30 cellular contexts compared by ENCODE assay signal in the genomic region with DNA sequence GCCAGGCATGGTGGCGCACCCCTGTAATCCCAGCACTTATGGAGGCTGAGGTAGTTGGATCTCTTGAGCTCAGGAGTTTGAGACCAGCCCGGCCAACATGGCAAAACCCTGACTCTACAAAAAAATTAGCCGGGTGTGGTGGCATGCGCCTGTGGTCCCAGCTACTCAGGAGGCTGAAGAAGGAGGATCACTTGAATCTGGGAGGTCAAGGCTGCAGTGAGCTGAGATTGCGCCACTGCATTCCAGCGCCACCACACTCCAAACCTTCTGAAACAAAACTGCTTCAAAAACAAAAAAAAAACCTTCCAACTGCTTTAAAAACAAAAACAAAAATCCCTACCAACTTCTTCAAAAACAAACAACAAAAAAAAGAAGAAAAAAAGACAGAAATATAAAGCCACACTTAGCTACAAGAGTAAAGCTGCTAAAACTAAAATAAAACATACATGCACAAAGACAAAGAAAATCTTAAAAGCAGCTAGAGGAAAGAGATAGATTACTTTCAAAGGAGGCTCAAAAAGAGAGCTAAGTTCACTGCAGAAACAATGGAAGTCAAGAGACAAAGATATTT. TPM values are rescaled to one million over a fixed set of nuclear protein-coding genes. Genes with fewer than 3 reads are reported as not detected.
DNase-seq lines count a peak whose midpoint lies in the region; ATAC-seq, FAIRE-seq and TF ChIP-seq lines count a peak whose summit lies in the region.
"Had no signal": no experiment of that assay in that cellular context is flagged by ENCODE, and none has a peak within 500 bp of the region (broad histone marks: within the 10 kb centered on the region; RNA-seq: fewer than 3 reads in every experiment).

No MANE protein-coding gene starts in this region.

- H3K9me3 Mint-ChIP-seq in natural killer cell (no peaks in the 10 kb centered on the region), astrocyte (ENCODE audit: unreplicated experiment) (no peaks in the 10 kb centered on the region)
- H3K9me3 Mint-ChIP-seq in natural killer cell treated with Interleukin-12 subunit alpha and Interleukin-12 subunit beta and Interleukin-15 and Interleukin-18, amount 100 ng/mL, for 72 hours = no peaks in the 10 kb centered on the region
- H3K9me3 Mint-ChIP-seq: activated T-cell treated with anti-CD3 and anti-CD28 coated beads, Interleukin-2, amount 50 U/mL, for 4 hours; nephron; type B pancreatic cell had no signal

- DNase-seq in natural killer cell = no peak
- DNase-seq in natural killer cell treated with Interleukin-12 subunit alpha and Interleukin-12 subunit beta and Interleukin-15 and Interleukin-18, amount 100 ng/mL, for 72 hours (ENCODE audit: low spot score) = no peak
- DNase-seq in astrocyte (ENCODE audit: low read depth) = no peak
- DNase-seq in DMS153 treated with DMSO at 0.1 percent for 48 hours (lab: John Stamatoyannopoulos, UW; ENCODE audit: unreplicated experiment) = no peak
- DNase-seq in NCI-H69 (lab: John Stamatoyannopoulos, UW) = no peak
- DNase-seq in NCI-H187 treated with DMSO at 0.1 percent for 48 hours (lab: John Stamatoyannopoulos, UW) = no peak
- DNase-seq: activated CD4-positive, alpha-beta T cell treated with anti-CD3 and anti-CD28 coated beads for 48 hours; activated CD8-positive, alpha-beta memory T cell treated with anti-CD3 and anti-CD28 coated beads, Interleukin-2, amount 10 ng/mL, durations not matched to agents 7 days and 5 days; activated naive CD4-positive, alpha-beta T cell; activated T-cell treated with anti-CD3 and anti-CD28 coated beads, Interleukin-2, amount 50 U/mL, for 4 hours; anterior cingulate cortex; effector CD8-positive, alpha-beta T cell; GOT3; KG1; mucosa of descending colon; NCI-H1092 treated with DMSO at 0.1 percent for 48 hours; NCI-H187; NCI-H2171; SJCRH30; stimulated activated naive CD4-positive, alpha-beta T cell; T-helper 9 cell had no signal

- H3K4me3 Mint-ChIP-seq in natural killer cell = no peak overlapping the region
- no peak overlapping the region for H3K4me3 Mint-ChIP-seq in natural killer cell treated with Interleukin-12 subunit alpha and Interleukin-12 subunit beta and Interleukin-15 and Interleukin-18, amount 100 ng/mL, for 72 hours
- no peak overlapping the region for H3K4me3 Mint-ChIP-seq in astrocyte (ENCODE audit: unreplicated experiment)
- H3K4me3 Mint-ChIP-seq: activated CD8-positive, alpha-beta memory T cell treated with anti-CD3 and anti-CD28 coated beads, Interleukin-2, amount 10 ng/mL, durations not matched to agents 7 days and 5 days; activated T-cell treated with anti-CD3 and anti-CD28 coated beads, Interleukin-2, amount 50 U/mL, for 4 hours; nephron; type B pancreatic cell had no signal

- no peak for ATAC-seq in natural killer cell
- no peak for ATAC-seq in natural killer cell treated with Interleukin-12 subunit alpha and Interleukin-12 subunit beta and Interleukin-15 and Interleukin-18, amount 100 ng/mL, for 72 hours
- ATAC-seq: activated CD8-positive, alpha-beta memory T cell treated with anti-CD3 and anti-CD28 coated beads, Interleukin-2, amount 10 ng/mL, durations not matched to agents 7 days and 5 days; activated T-cell treated with anti-CD3 and anti-CD28 coated beads, Interleukin-2, amount 50 U/mL, for 4 hours; gastroesophageal sphincter; GM12878; mucosa of descending colon had no signal

- H3K27me3 Mint-ChIP-seq in natural killer cell (ENCODE audit: low read depth in 2 of 2) (no peaks in the 10 kb centered on the region), astrocyte (ENCODE audit: low read depth, unreplicated experiment) (no peaks in the 10 kb centered on the region)
- H3K27me3 Mint-ChIP-seq in natural killer cell treated with Interleukin-12 subunit alpha and Interleukin-12 subunit beta and Interleukin-15 and Interleukin-18, amount 100 ng/mL, for 72 hours = no peaks in the 10 kb centered on the region
- H3K27me3 Mint-ChIP-seq: activated CD8-positive, alpha-beta memory T cell treated with anti-CD3 and anti-CD28 coated beads, Interleukin-2, amount 10 ng/mL, durations not matched to agents 7 days and 5 days; type B pancreatic cell had no signal

- no peak overlapping the region for H3K27ac ChIP-seq in astrocyte (ENCODE audit: low read depth, low read length)
- H3K27ac ChIP-seq: BLaER1, gastroesophageal sphincter, SJCRH30, VCaP had no signal

- intact Hi-C loops in natural killer cell (cut with micrococcal nuclease) = no loop called here

- H3K27ac Mint-ChIP-seq in natural killer cell = peak overlapping the region; percentile 13 to 18
- H3K27ac Mint-ChIP-seq in natural killer cell treated with Interleukin-12 subunit alpha and Interleukin-12 subunit beta and Interleukin-15 and Interleukin-18, amount 100 ng/mL, for 72 hours = peak overlapping the region in 1 of 2 donors; percentile 35
- peak overlapping the region; percentile 14 for H3K27ac Mint-ChIP-seq in astrocyte (ENCODE audit: unreplicated experiment)
- H3K27ac Mint-ChIP-seq: activated CD8-positive, alpha-beta memory T cell treated with anti-CD3 and anti-CD28 coated beads, Interleukin-2, amount 10 ng/mL, durations not matched to agents 7 days and 5 days; nephron; type B pancreatic cell had no signal

- peaks cover 38% of the 10 kb centered on the region for H4K20me1 ChIP-seq in astrocyte (ENCODE audit: insufficient read depth, low read length)

- H3K9ac ChIP-seq in astrocyte (ENCODE audit: low read length) = no peak overlapping the region
- H3K9ac ChIP-seq: BLaER1 had no signal

- H3K27me3 ChIP-seq in astrocyte (ENCODE audit: insufficient read depth, low read length) = no peaks in the 10 kb centered on the region
- H3K27me3 ChIP-seq: BLaER1, gastroesophageal sphincter, SJCRH30 had no signal

- no peak overlapping the region for H3K4me2 ChIP-seq in astrocyte (ENCODE audit: low read length)
- H3K4me2 ChIP-seq: BLaER1 had no signal

- no peaks in the 10 kb centered on the region for H3K4me1 ChIP-seq in astrocyte (ENCODE audit: insufficient read depth, low read length)
- H3K4me1 ChIP-seq: BLaER1, SJCRH30 had no signal

- H3K4me1 Mint-ChIP-seq in natural killer cell (peaks cover 5 to 18% of the 10 kb centered on the region in 2 donors), astrocyte (ENCODE audit: low read depth, unreplicated experiment) (no peaks in the 10 kb centered on the region)
- H3K4me1 Mint-ChIP-seq in natural killer cell treated with Interleukin-12 subunit alpha and Interleukin-12 subunit beta and Interleukin-15 and Interleukin-18, amount 100 ng/mL, for 72 hours (ENCODE audit: low read depth in 2 of 2) = peaks cover 9 to 11% of the 10 kb centered on the region in 2 donors
- H3K4me1 Mint-ChIP-seq: nephron had no signal

- H3K36me3 ChIP-seq in astrocyte (ENCODE audit: insufficient read depth, low read length) = no peaks in the 10 kb centered on the region
- H3K36me3 ChIP-seq: gastroesophageal sphincter had no signal

- no peaks in the 10 kb centered on the region for H3K9me3 ChIP-seq in astrocyte (ENCODE audit: insufficient read depth, low read depth, low read length)
- H3K9me3 ChIP-seq: BLaER1, gastroesophageal sphincter, mucosa of descending colon, SJCRH30 had no signal

- H2AFZ ChIP-seq in astrocyte (ENCODE audit: low read depth, low read length) = no peak overlapping the region

- H3K36me3 Mint-ChIP-seq in natural killer cell (no peaks in the 10 kb centered on the region), astrocyte (ENCODE audit: low read depth, unreplicated experiment) (peaks cover 6% of the 10 kb centered on the region)
- no peaks in the 10 kb centered on the region for H3K36me3 Mint-ChIP-seq in natural killer cell treated with Interleukin-12 subunit alpha and Interleukin-12 subunit beta and Interleukin-15 and Interleukin-18, amount 100 ng/mL, for 72 hours

- peaks cover 77% of the 10 kb centered on the region for H3K79me2 ChIP-seq in astrocyte (ENCODE audit: insufficient read depth, low read length)

- no peak for FAIRE-seq in astrocyte (lab: Jason Lieb, UNC)
- FAIRE-seq: bronchial epithelial cell, colon, GM12878, GM19239 had no signal

- TF ChIP-seq CTCF in natural killer cell (IDR thresholded peaks at IDR 0.05) = no peak
- TF ChIP-seq CTCF in astrocyte (IDR thresholded peaks at IDR 0.05; ENCODE audit: insufficient read depth, low read depth, low read length) = no peak

- H3K4me3 ChIP-seq in astrocyte (ENCODE audit: insufficient read depth, low read depth, low read length) = no peak overlapping the region
- H3K4me3 ChIP-seq: BLaER1, gastroesophageal sphincter, GM12878, mucosa of descending colon, SJCRH30 had no signal

RNA-seq across cellular contexts. Expression of a gene that starts 11.4 kb away (rescaled TPM):
- total RNA-seq in natural killer cell (10 to 100 TPM; 12.9 to 21.0 (median 18.5) TPM), astrocyte (22.3 and 24.2 TPM in 2 replicates)
- total RNA-seq in natural killer cell treated with Interleukin-12 subunit alpha and Interleukin-12 subunit beta and Interleukin-15 and Interleukin-18, amount 100 ng/mL, for 72 hours = 10 to 100 TPM; 16.9 to 19.1 TPM

RNA-seq across cellular contexts. Expression of a gene that starts 27.1 kb away (rescaled TPM):
- total RNA-seq in natural killer cell (10 to 100 TPM; 20.3 to 42.7 (median 24.5) TPM), astrocyte (24.6 and 30.7 TPM in 2 replicates)
- 100 to 1,000 TPM in 1 of 2 donors, 10 to 100 TPM in 1; 72.7 to 112 TPM for total RNA-seq in natural killer cell treated with Interleukin-12 subunit alpha and Interleukin-12 subunit beta and Interleukin-15 and Interleukin-18, amount 100 ng/mL, for 72 hours

RNA-seq across cellular contexts. Expression of a gene that starts 58.4 kb away (rescaled TPM):
- total RNA-seq in natural killer cell (10 to 100 TPM; 13.2 to 15.4 (median 13.3) TPM), astrocyte (4.2 and 6.2 TPM in 2 replicates)
- total RNA-seq in natural killer cell treated with Interleukin-12 subunit alpha and Interleukin-12 subunit beta and Interleukin-15 and Interleukin-18, amount 100 ng/mL, for 72 hours = 10 to 100 TPM; 12.1 to 19.0 TPM
